ENCODE assay signal across 22 cellular contexts in genomic region chr7:68892211-68892610, GRCh38.
DNase-seq lines count a peak whose midpoint lies in the region; ATAC-seq and TF ChIP-seq lines count a peak whose summit lies in the region.
"Had no signal": no experiment of that assay in that cellular context is flagged by ENCODE, and none has a peak within 500 bp of the region (broad histone marks: within the 10 kb centered on the region; RNA-seq: fewer than 3 reads in every experiment).

No MANE protein-coding gene starts in this region.

- ATAC-seq in SK-N-SH treated with all-trans-retinoic acid at 6 μM for 48 hours: no peak
- ATAC-seq in GM18867 (IDR thresholded peaks at IDR 0.05; ENCODE audit: unreplicated experiment): no peak
- ATAC-seq: left colon had no signal

- H3K9me3 ChIP-seq in BE2C: no peaks in the 10 kb centered on the region
- H3K9me3 ChIP-seq: tibial artery had no signal

- H3K4me3 ChIP-seq in BE2C (ENCODE audit: low read depth, low read length): no peak overlapping the region
- H3K4me3 ChIP-seq in astrocyte of the spinal cord (ENCODE audit: low read depth, low read length): no peak overlapping the region
- H3K4me3 ChIP-seq: dorsolateral prefrontal cortex, tibial artery had no signal

- peaks cover 7% of the 10 kb centered on the region; the same call in 1 of the 2 replicates for H3K4me1 ChIP-seq in BE2C
- H3K4me1 ChIP-seq: tibial artery had no signal

- no peaks in the 10 kb centered on the region for H3K27me3 ChIP-seq in BE2C
- H3K27me3 ChIP-seq: tibial artery had no signal

- in situ Hi-C loops in astrocyte of the spinal cord (cut with HindIII; ENCODE audit: low sequenced_read_pairs): no loop called here

- H3K36me3 ChIP-seq in BE2C: no peaks in the 10 kb centered on the region
- H3K36me3 ChIP-seq: tibial artery had no signal

- DNase-seq in BE2C (peak; percentile 22), LoVo (ENCODE audit: low spot score) (peak; percentile 38), astrocyte of the spinal cord (ENCODE audit: low read depth, low spot score) (peak; percentile 10), kidney tubule cell (ENCODE audit: low spot score) (peak; percentile 89), superior temporal gyrus (ENCODE audit: extremely low spot score) (no peak), NCI-H1694 treated with DMSO at 0.1 percent for 48 hours (lab: John Stamatoyannopoulos, UW) (no peak)
- DNase-seq: activated CD4-positive, alpha-beta T cell treated with anti-CD3 and anti-CD28 coated beads, Interleukin-2, amount 50 U/mL, for 4 hours; activated gamma-delta T cell treated with Interleukin-2 at 50 U/mL for 16 hours; activated T-cell treated with anti-CD3 and anti-CD28 coated beads for 4 hours; caudate nucleus; CD4-positive, alpha-beta memory T cell; dorsolateral prefrontal cortex; IMR-90; left colon; NCI-H2171 treated with DMSO at 0.1 percent for 48 hours; NCI-H526 treated with DMSO at 0.1 percent for 48 hours; posterior cingulate gyrus; stimulated activated CD4-positive, alpha-beta T cell treated with anti-CD3 and anti-CD28 coated beads, Interleukin-2, amount 100 ng/mL, for 48 hours; stimulated activated naive CD4-positive, alpha-beta T cell treated with Interleukin-2 at 50 U/mL for 16 hours; tibial artery had no signal

- TF ChIP-seq CTCF in BE2C (IDR thresholded peaks at IDR 0.05; ENCODE audit: low read depth, low read length): no peak
- TF ChIP-seq CTCF in astrocyte of the spinal cord (IDR thresholded peaks at IDR 0.05; ENCODE audit: low read depth, low read length): no peak

TF ChIP-seq in SK-N-SH treated with all-trans-retinoic acid at 6 μM for 48 hours, 23 proteins besides CTCF, POLR2A, EP300 and RAD21:
- TF ChIP-seq TCF4 (CRISPR knock-in tag; IDR thresholded peaks at IDR 0.05; ENCODE audit: borderline replicate concordance) (no peak), CSDC2 (CRISPR knock-in tag; IDR thresholded peaks at IDR 0.05) (no peak), ARNTL (CRISPR knock-in tag; IDR thresholded peaks at IDR 0.05; ENCODE audit: borderline replicate concordance, low read depth) (no peak), POU6F1 (CRISPR knock-in tag; IDR thresholded peaks at IDR 0.05; ENCODE audit: borderline replicate concordance, low read depth) (no peak), ZC3H10 (CRISPR knock-in tag; IDR thresholded peaks at IDR 0.05) (no peak), ZNF565 (CRISPR knock-in tag; conservative IDR thresholded peaks at IDR 0.05; ENCODE audit: low read depth) (no peak)

Comparison
In these comparisons a context has a peak if more than half of its experiments do, and no peak if none do; other contexts are left out.
1. DNase-seq: peak in BE2C (single experiment), LoVo (single experiment), astrocyte of the spinal cord (single experiment) and kidney tubule cell (single experiment); none in superior temporal gyrus (single experiment) and NCI-H1694 treated with DMSO at 0.1 percent for 48 hours (single experiment).